In the genomic region with DNA sequence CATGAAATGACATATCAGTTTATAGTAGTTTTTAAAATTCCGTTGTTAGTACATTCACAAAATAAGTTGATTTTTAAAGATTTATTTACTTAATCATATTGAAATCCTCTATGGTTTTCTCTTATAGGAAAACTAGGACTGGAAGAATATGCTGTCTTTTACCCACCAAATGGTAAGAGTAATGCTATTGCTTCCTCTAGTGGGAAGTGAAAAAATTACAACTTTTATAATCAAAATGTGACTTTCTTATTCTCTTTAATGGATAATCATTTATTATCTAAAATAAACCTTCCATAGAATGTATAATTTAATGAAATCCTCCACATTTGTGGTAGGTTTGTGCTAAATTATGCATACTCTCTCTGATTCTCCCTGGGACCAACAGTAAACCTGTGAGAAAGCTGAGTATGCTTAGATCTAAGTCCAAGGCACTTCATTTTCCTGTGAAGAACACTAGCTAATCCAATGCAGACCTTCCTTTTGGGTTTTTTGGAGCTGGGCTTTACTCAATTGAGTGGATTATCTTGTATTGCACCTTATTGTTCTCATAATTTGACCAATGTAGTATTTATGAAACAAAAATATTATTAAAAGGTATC, we compare ENCODE assay signal across 8 cellular contexts.
A peak's percentile ranks its signal among the peaks of the same experiment; 100 is the strongest.
DNase-seq lines count a peak whose midpoint lies in the region; ATAC-seq and TF ChIP-seq lines count a peak whose summit lies in the region.

No MANE protein-coding gene starts in this region.

- no peak overlapping the region for H4K8ac ChIP-seq in H9 (replicated peaks; ENCODE audit: insufficient read length, low read depth, low read length)

- H3K79me2 ChIP-seq in H9 (ENCODE audit: insufficient read depth, low read length): no peaks in the 10 kb centered on the region

- intact Hi-C loops in right cardiac atrium (cut with DNase I): loop anchor here in 3 of 4 donors (5.0 to 10.0 kb wide), 2 partner anchors 255 to 263 kb away; no protein-coding TSS in a partner anchor

- no peak overlapping the region for H4K91ac ChIP-seq in H9 (ENCODE audit: insufficient read length, low read depth, low read length)

- H4K20me1 ChIP-seq in H9 (ENCODE audit: control insufficient read depth, insufficient read depth, insufficient read length): no peaks in the 10 kb centered on the region

- no peak overlapping the region for H3T11ph ChIP-seq in H9 (ENCODE audit: low read length)

- H3K56ac ChIP-seq in H9 (ENCODE audit: insufficient read length, low read depth, low read length): no peak overlapping the region

- peak; percentile 81 for TF ChIP-seq CTCF in H9 (conservative IDR thresholded peaks at IDR 0.05)

- no peak overlapping the region for H3K23ac ChIP-seq in H9 (ENCODE audit: insufficient read length, low read depth, low read length)

- no peaks in the 10 kb centered on the region for H3K9me3 ChIP-seq in H9 (ENCODE audit: control insufficient read depth, low read depth, low read length)
- no peaks in the 10 kb centered on the region for H3K9me3 ChIP-seq in right cardiac atrium (ENCODE audit: control insufficient read depth, low read length)

- no peak overlapping the region for H2AK5ac ChIP-seq in H9 (ENCODE audit: insufficient read length, low read length)

- no peak overlapping the region for H3K27ac Mint-ChIP-seq in H9

- no CpG with 5 or more reads among the region's 1 CpG for WGBS in H9 (ENCODE audit: extremely low coverage, insufficient read length, low lambda C conversion rate)
- 44% methylated on average over 1 of the region's 1 CpG for WGBS in right cardiac atrium

- no peak overlapping the region for H3K4ac ChIP-seq in H9 (ENCODE audit: low read depth, low read length)

- no peak overlapping the region for H2AFZ ChIP-seq in H9 (ENCODE audit: low read length)

- ATAC-seq in SK-N-SH treated with all-trans-retinoic acid at 6 μM for 48 hours (peak; percentile 56; the same call in 2 of the 3 replicates), GM19035 (IDR thresholded peaks at IDR 0.05; ENCODE audit: unreplicated experiment) (no peak), HG02870 (IDR thresholded peaks at IDR 0.05; ENCODE audit: unreplicated experiment) (no peak), GM21786 (IDR thresholded peaks at IDR 0.05; ENCODE audit: unreplicated experiment) (no peak), right cardiac atrium (no peak)

- no peaks in the 10 kb centered on the region for H3K79me1 ChIP-seq in H9 (ENCODE audit: insufficient read depth, low read depth, low read length, poor library complexity, severe bottlenecking)

- H3K27me3 Mint-ChIP-seq in H9 (ENCODE audit: low read depth): no peaks in the 10 kb centered on the region

- no peak overlapping the region for H3K18ac ChIP-seq in H9 (ENCODE audit: insufficient read length, low read depth, low read length)

- H3K14ac ChIP-seq in H9 (ENCODE audit: insufficient read depth, low read length): no peak overlapping the region

- H3K4me3 Mint-ChIP-seq in H9: no peak overlapping the region

- no peak overlapping the region for H3K4me2 ChIP-seq in H9 (ENCODE audit: insufficient read depth, insufficient read length, low read length)

- H3K27me3 ChIP-seq in H9 (ENCODE audit: insufficient read depth, low read length) (no peaks in the 10 kb centered on the region), right cardiac atrium (ENCODE audit: control insufficient read depth, insufficient read depth) (no peaks in the 10 kb centered on the region)

- H3K4me1 ChIP-seq in H9 (ENCODE audit: insufficient read depth, low read length): no peaks in the 10 kb centered on the region
- H3K4me1 ChIP-seq in right cardiac atrium (ENCODE audit: control insufficient read depth, insufficient read depth, low read length): peaks cover 2% of the 10 kb centered on the region

- H4K5ac ChIP-seq in H9 (ENCODE audit: insufficient read length, low read depth, low read length): no peak overlapping the region

- H3K4me1 Mint-ChIP-seq in H9: no peaks in the 10 kb centered on the region

- no peak overlapping the region for H2BK15ac ChIP-seq in H9 (ENCODE audit: low read depth, low read length)

- H3K23me2 ChIP-seq in H9 (ENCODE audit: insufficient read length, low read depth, low read length, poor library complexity, severe bottlenecking): no peaks in the 10 kb centered on the region

- DNase-seq in AG08396 (ENCODE audit: low spot score) (peak; percentile 10), H9 (no peak), inferior parietal cortex (ENCODE audit: extremely low spot score) (peak; percentile 39), right cardiac atrium (no peak)

- H2BK12ac ChIP-seq in H9 (ENCODE audit: insufficient read length, low read depth, low read length): no peak overlapping the region

- H2BK5ac ChIP-seq in H9 (ENCODE audit: insufficient read length, low read length): no peak overlapping the region

- H3K36me3 Mint-ChIP-seq in H9 (ENCODE audit: insufficient read depth in 1 of 3, low read depth in 3 of 3): no peaks in the 10 kb centered on the region

- no peak overlapping the region for H2BK120ac ChIP-seq in H9 (ENCODE audit: low read depth, low read length, poor library complexity, severe bottlenecking)

- H2BK20ac ChIP-seq in H9 (ENCODE audit: low read depth, low read length, poor library complexity, severe bottlenecking): no peak overlapping the region

- H3K9me3 Mint-ChIP-seq in H9: no peaks in the 10 kb centered on the region

- H3K4me3 ChIP-seq in right cardiac atrium (ENCODE audit: low read length): no peak overlapping the region

- H3K27ac ChIP-seq in H9 (ENCODE audit: insufficient read length, low read depth, low read length) (no peak overlapping the region), right cardiac atrium (ENCODE audit: low read length) (no peak overlapping the region)

- no peak overlapping the region for H3K9ac ChIP-seq in H9 (ENCODE audit: extremely low read depth, insufficient read length, low read length)

TF ChIP-seq in SK-N-SH treated with all-trans-retinoic acid at 6 μM for 48 hours, 23 proteins besides CTCF, POLR2A, EP300 and RAD21 (continues in another document):
- no peak for TF ChIP-seq CSDC2 (CRISPR knock-in tag; IDR thresholded peaks at IDR 0.05)
- no peak for TF ChIP-seq BACH2 (CRISPR knock-in tag; IDR thresholded peaks at IDR 0.05; ENCODE audit: borderline replicate concordance)
- no peak for TF ChIP-seq OSR1 (CRISPR knock-in tag; IDR thresholded peaks at IDR 0.05)
- TF ChIP-seq, protein P1, sequence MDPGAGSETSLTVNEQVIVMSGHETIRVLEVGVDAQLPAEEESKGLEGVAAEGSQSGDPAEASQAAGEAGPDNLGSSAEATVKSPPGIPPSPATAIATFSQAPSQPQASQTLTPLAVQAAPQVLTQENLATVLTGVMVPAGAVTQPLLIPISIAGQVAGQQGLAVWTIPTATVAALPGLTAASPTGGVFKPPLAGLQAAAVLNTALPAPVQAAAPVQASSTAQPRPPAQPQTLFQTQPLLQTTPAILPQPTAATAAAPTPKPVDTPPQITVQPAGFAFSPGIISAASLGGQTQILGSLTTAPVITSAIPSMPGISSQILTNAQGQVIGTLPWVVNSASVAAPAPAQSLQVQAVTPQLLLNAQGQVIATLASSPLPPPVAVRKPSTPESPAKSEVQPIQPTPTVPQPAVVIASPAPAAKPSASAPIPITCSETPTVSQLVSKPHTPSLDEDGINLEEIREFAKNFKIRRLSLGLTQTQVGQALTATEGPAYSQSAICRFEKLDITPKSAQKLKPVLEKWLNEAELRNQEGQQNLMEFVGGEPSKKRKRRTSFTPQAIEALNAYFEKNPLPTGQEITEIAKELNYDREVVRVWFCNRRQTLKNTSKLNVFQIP (CRISPR knock-in tag; IDR thresholded peaks at IDR 0.05; ENCODE audit: borderline replicate concordance, low read depth): no peak
- no peak for TF ChIP-seq PPARA (CRISPR knock-in tag; IDR thresholded peaks at IDR 0.05; ENCODE audit: borderline replicate concordance)
- TF ChIP-seq, protein P2, sequence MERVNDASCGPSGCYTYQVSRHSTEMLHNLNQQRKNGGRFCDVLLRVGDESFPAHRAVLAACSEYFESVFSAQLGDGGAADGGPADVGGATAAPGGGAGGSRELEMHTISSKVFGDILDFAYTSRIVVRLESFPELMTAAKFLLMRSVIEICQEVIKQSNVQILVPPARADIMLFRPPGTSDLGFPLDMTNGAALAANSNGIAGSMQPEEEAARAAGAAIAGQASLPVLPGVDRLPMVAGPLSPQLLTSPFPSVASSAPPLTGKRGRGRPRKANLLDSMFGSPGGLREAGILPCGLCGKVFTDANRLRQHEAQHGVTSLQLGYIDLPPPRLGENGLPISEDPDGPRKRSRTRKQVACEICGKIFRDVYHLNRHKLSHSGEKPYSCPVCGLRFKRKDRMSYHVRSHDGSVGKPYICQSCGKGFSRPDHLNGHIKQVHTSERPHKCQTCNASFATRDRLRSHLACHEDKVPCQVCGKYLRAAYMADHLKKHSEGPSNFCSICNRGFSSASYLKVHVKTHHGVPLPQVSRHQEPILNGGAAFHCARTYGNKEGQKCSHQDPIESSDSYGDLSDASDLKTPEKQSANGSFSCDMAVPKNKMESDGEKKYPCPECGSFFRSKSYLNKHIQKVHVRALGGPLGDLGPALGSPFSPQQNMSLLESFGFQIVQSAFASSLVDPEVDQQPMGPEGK (CRISPR knock-in tag; IDR thresholded peaks at IDR 0.05; ENCODE audit: borderline replicate concordance): no peak
- TF ChIP-seq, protein P3, sequence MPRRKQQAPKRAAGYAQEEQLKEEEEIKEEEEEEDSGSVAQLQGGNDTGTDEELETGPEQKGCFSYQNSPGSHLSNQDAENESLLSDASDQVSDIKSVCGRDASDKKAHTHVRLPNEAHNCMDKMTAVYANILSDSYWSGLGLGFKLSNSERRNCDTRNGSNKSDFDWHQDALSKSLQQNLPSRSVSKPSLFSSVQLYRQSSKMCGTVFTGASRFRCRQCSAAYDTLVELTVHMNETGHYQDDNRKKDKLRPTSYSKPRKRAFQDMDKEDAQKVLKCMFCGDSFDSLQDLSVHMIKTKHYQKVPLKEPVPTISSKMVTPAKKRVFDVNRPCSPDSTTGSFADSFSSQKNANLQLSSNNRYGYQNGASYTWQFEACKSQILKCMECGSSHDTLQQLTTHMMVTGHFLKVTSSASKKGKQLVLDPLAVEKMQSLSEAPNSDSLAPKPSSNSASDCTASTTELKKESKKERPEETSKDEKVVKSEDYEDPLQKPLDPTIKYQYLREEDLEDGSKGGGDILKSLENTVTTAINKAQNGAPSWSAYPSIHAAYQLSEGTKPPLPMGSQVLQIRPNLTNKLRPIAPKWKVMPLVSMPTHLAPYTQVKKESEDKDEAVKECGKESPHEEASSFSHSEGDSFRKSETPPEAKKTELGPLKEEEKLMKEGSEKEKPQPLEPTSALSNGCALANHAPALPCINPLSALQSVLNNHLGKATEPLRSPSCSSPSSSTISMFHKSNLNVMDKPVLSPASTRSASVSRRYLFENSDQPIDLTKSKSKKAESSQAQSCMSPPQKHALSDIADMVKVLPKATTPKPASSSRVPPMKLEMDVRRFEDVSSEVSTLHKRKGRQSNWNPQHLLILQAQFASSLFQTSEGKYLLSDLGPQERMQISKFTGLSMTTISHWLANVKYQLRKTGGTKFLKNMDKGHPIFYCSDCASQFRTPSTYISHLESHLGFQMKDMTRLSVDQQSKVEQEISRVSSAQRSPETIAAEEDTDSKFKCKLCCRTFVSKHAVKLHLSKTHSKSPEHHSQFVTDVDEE (CRISPR knock-in tag; IDR thresholded peaks at IDR 0.05): no peak

Comparison
In these comparisons a context has a peak if more than half of its experiments do, and no peak if none do; other contexts are left out.
1. DNase-seq: peak in AG08396 (single experiment) and inferior parietal cortex (single experiment); none in H9 (single experiment) and right cardiac atrium (0 of 3).